ENCODE assay signal across 12 cellular contexts in the genomic region with DNA sequence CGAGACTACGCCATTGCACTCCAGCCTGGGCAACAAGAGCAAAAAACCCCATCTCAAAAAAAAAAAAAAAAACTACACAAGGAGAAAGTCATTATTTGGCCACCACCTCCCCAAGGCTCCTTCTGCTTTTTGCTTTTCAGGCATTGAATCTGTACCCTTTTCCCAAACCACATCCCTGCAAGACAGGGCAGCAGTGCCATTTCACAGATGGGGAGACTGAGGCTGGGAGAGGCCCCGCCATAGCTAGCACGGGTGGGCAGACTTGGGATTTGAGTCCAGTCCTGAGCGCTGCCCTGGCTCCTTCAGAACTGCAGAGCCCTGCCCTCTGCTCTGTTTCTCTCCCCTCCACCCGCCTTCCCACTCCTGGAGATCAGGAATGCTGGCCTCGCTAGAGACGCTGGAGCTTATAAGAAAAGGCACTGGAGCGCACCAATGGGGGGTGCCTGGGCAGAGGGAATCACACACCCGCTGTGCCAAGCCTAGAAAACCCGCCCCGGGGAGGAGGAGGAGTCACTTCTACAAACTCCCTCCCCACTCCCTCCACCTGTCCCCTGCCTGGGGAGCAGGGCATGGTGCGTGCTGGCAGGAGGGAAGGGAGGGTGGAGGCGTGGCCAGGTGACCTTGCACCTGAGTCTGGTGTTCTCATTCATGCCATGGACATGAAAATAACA. TPM values are rescaled to one million over a fixed set of nuclear protein-coding genes. Genes with fewer than 3 reads are reported as not detected.
DNase-seq lines count a peak whose midpoint lies in the region; ATAC-seq and TF ChIP-seq lines count a peak whose summit lies in the region.
"Had no signal": no experiment of that assay in that cellular context is flagged by ENCODE, and none has a peak within 500 bp of the region (broad histone marks: within the 10 kb centered on the region; RNA-seq: fewer than 3 reads in every experiment).

No MANE protein-coding gene starts in this region.

- TF ChIP-seq POLR2A in prostate gland (IDR thresholded peaks at IDR 0.05), result no peak

- no peak for TF ChIP-seq CTCF in prostate gland (IDR thresholded peaks at IDR 0.05)

- no peaks in the 10 kb centered on the region for H3K9me3 ChIP-seq in prostate gland
- H3K9me3 ChIP-seq: adrenal gland had no signal

- no peaks in the 10 kb centered on the region for H3K27me3 ChIP-seq in prostate gland (replicated peaks; ENCODE audit: insufficient read depth)

- no peak overlapping the region for H3K27ac ChIP-seq in prostate gland
- H3K27ac ChIP-seq: adrenal gland, SJSA1 had no signal

- peak; percentile 35 for ATAC-seq in left lobe of liver
- ATAC-seq: naive thymus-derived CD4-positive, alpha-beta T cell had no signal

- H3K36me3 ChIP-seq in prostate gland, result no peaks in the 10 kb centered on the region
- H3K36me3 ChIP-seq: adrenal gland, SJSA1 had no signal

- peak; percentile 61 for DNase-seq in D341Med (ENCODE audit: low spot score)
- DNase-seq in NCI-H146 treated with DMSO at 0.1 percent for 48 hours (lab: John Stamatoyannopoulos, UW; ENCODE audit: unreplicated experiment), result peak; percentile 76
- DNase-seq in RPMI8226, result peak; percentile 94
- DNase-seq in left lobe of liver (ENCODE audit: low spot score), result no peak
- DNase-seq in SIG-M5 (lab: John Stamatoyannopoulos, UW), result no peak
- DNase-seq in prostate gland (ENCODE audit: low spot score), result no peak
- no peak for DNase-seq in stimulated activated CD4-positive, alpha-beta T cell treated with anti-CD3 and anti-CD28 coated beads, Interleukin-1b, Interleukin-23, amount 100 ng/mL, for 48 hours
- DNase-seq in SIG-M5 treated with dmso at 0.1 percent for 504 hours (lab: John Stamatoyannopoulos, UW; ENCODE audit: unreplicated experiment), result no peak
- DNase-seq: activated CD4-positive, alpha-beta memory T cell treated with anti-CD3 and anti-CD28 coated beads for 36 hours; naive thymus-derived CD4-positive, alpha-beta T cell had no signal

- intact Hi-C loops in prostate gland (cut with DNase I), result no loop called here

- H3K4me1 ChIP-seq in prostate gland (replicated peaks), result peaks cover 8% of the 10 kb centered on the region

- H3K4me3 ChIP-seq in prostate gland, result no peak overlapping the region
- H3K4me3 ChIP-seq: adrenal gland, SJSA1 had no signal

- WGBS in prostate gland, result 30% methylated on average over 14 of the region's 14 CpGs

RNA-seq across cellular contexts. Expression of a gene that starts 17.6 kb away (rescaled TPM):
- 28.8 TPM for total RNA-seq in left lobe of liver
- total RNA-seq in prostate gland, result 10 to 100 TPM; 14.6 to 17.8 TPM
- total RNA-seq: SJSA1 had no signal

RNA-seq across cellular contexts. Expression of a gene that starts 25.5 kb away (rescaled TPM):
- total RNA-seq in left lobe of liver (7.5 TPM), prostate gland (10 to 100 TPM; 34.3 to 75.5 TPM)

RNA-seq across cellular contexts. Expression of a gene that starts 35.7 kb away (rescaled TPM):
- total RNA-seq in left lobe of liver (18.6 TPM), prostate gland (10 to 100 TPM; 45.7 to 63.8 TPM)

RNA-seq across cellular contexts. Expression of a gene that starts 36.7 kb away (rescaled TPM):
- 56.0 TPM for total RNA-seq in left lobe of liver
- total RNA-seq in prostate gland, result 100 to 1,000 TPM in 1 of 2 donors, 10 to 100 TPM in 1; 69.7 to 105 TPM

RNA-seq across cellular contexts. Expression of a gene that starts 46.3 kb away (rescaled TPM):
- total RNA-seq in left lobe of liver, result not detected
- total RNA-seq in prostate gland, result not detected
- total RNA-seq: activated CD4-positive, alpha-beta memory T cell treated with anti-CD3 and anti-CD28 coated beads for 36 hours; adrenal gland; naive thymus-derived CD4-positive, alpha-beta T cell; SJSA1 had no signal

Comparison
In these comparisons a context has a peak if more than half of its experiments do, and no peak if none do; other contexts are left out.
1. DNase-seq: peak in D341Med (single experiment), NCI-H146 treated with DMSO at 0.1 percent for 48 hours (single experiment) and RPMI8226 (single experiment); none in left lobe of liver (single experiment), SIG-M5 (single experiment), prostate gland (single experiment), stimulated activated CD4-positive, alpha-beta T cell treated with anti-CD3 and anti-CD28 coated beads, Interleukin-1b, Interleukin-23, amount 100 ng/mL, for 48 hours (single experiment) and SIG-M5 treated with dmso at 0.1 percent for 504 hours (single experiment).